Comparison of ENCODE assay signal across 28 cellular contexts in the genomic region with DNA sequence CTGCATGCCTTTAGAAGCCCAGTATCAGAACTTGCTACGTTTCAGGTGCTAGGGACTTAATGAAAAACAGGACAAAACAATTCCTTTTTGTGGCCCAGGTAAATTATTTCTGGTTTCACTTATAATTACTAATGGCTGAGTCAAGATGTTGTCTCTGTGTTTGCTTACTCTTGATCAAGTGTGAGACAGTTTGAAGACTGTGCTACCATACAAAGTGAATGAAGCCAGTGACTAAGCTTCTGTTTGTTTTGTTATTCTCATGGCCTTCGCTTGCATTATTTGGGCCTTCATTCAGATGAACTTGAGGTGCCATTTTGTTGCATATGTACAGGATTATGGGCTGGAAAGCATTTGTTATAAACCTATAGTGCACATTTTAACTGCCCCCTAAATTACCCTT. TPM values are rescaled to one million over a fixed set of nuclear protein-coding genes. Genes with fewer than 3 reads are reported as not detected.
DNase-seq lines count a peak whose midpoint lies in the region; ATAC-seq and TF ChIP-seq lines count a peak whose summit lies in the region.
"Had no signal": no experiment of that assay in that cellular context is flagged by ENCODE, and none has a peak within 500 bp of the region (broad histone marks: within the 10 kb centered on the region; RNA-seq: fewer than 3 reads in every experiment).

No MANE protein-coding gene starts in this region.

- no peak overlapping the region for H3K9ac ChIP-seq in H9 (ENCODE audit: extremely low read depth, insufficient read length, low read length)
- H3K9ac ChIP-seq: neural progenitor cell had no signal

- H4K5ac ChIP-seq in H9 (ENCODE audit: insufficient read length, low read depth, low read length), result no peak overlapping the region

- no peak overlapping the region for H3K4me2 ChIP-seq in H9 (ENCODE audit: insufficient read depth, insufficient read length, low read length)
- H3K4me2 ChIP-seq: neural progenitor cell, PC-9 had no signal

- no peak overlapping the region for H3T11ph ChIP-seq in H9 (ENCODE audit: low read length)

- no peak overlapping the region for H3K4ac ChIP-seq in H9 (ENCODE audit: low read depth, low read length)

- no CpG with 5 or more reads among the region's 2 CpGs for whole genome bisulfite sequencing in H9 (ENCODE audit: extremely low coverage, insufficient read length, low lambda C conversion rate)

- H2AFZ ChIP-seq in H9 (ENCODE audit: low read length), result no peak overlapping the region
- H2AFZ ChIP-seq: neural progenitor cell, PC-9 had no signal

- H2BK15ac ChIP-seq in H9 (ENCODE audit: low read depth, low read length), result no peak overlapping the region

- H2BK5ac ChIP-seq in H9 (ENCODE audit: insufficient read length, low read length), result no peak overlapping the region

- H2BK120ac ChIP-seq in H9 (ENCODE audit: low read depth, low read length, poor library complexity, severe bottlenecking), result no peak overlapping the region

- H3K27me3 ChIP-seq in CD4-positive, alpha-beta memory T cell (ENCODE audit: insufficient read depth, low read length), result no peaks in the 10 kb centered on the region
- no peaks in the 10 kb centered on the region for H3K27me3 ChIP-seq in H9 (ENCODE audit: insufficient read depth, low read length)
- H3K27me3 ChIP-seq: esophagus muscularis mucosa, neural progenitor cell, sigmoid colon, thyroid gland had no signal

- no peak overlapping the region for H3K23ac ChIP-seq in H9 (ENCODE audit: insufficient read length, low read depth, low read length)

- no peaks in the 10 kb centered on the region for H3K27me3 Mint-ChIP-seq in CD4-positive, alpha-beta memory T cell
- H3K27me3 Mint-ChIP-seq in H9 (ENCODE audit: low read depth), result no peaks in the 10 kb centered on the region
- no peaks in the 10 kb centered on the region for H3K27me3 Mint-ChIP-seq in activated T-helper 17 cell treated with anti-CD3 and anti-CD28 coated beads, Interleukin-2, amount 50 U/mL, for 72 hours
- H3K27me3 Mint-ChIP-seq: central memory CD8-positive, alpha-beta T cell; stimulated activated naive CD8-positive, alpha-beta T cell treated with anti-CD3 and anti-CD28 coated beads, Interleukin-15, amount 100 ng/mL, for 72 hours had no signal

- no peaks in the 10 kb centered on the region for H3K4me1 ChIP-seq in CD4-positive, alpha-beta memory T cell (ENCODE audit: insufficient read depth, low read length)
- peaks cover 4% of the 10 kb centered on the region; the same call in 1 of the 2 replicates for H3K4me1 ChIP-seq in H9 (ENCODE audit: insufficient read depth, low read length)
- H3K4me1 ChIP-seq: neural progenitor cell, sigmoid colon had no signal

- H3K9me3 Mint-ChIP-seq in CD4-positive, alpha-beta memory T cell, result no peaks in the 10 kb centered on the region
- no peaks in the 10 kb centered on the region for H3K9me3 Mint-ChIP-seq in H9
- no peaks in the 10 kb centered on the region for H3K9me3 Mint-ChIP-seq in activated T-helper 17 cell treated with anti-CD3 and anti-CD28 coated beads, Interleukin-2, amount 50 U/mL, for 72 hours
- H3K9me3 Mint-ChIP-seq in stimulated activated effector memory CD8-positive, alpha-beta T cell treated with anti-CD3 and anti-CD28 coated beads, Interleukin-12 subunit alpha, Interleukin-12 subunit beta, amount 100 ng/mL, for 72 hours, result no peaks in the 10 kb centered on the region
- H3K9me3 Mint-ChIP-seq: central memory CD8-positive, alpha-beta T cell; neural progenitor cell; stimulated activated naive CD8-positive, alpha-beta T cell treated with anti-CD3 and anti-CD28 coated beads, Interleukin-15, amount 100 ng/mL, for 72 hours had no signal

- no peaks in the 10 kb centered on the region for H3K79me1 ChIP-seq in H9 (ENCODE audit: insufficient read depth, low read depth, low read length, poor library complexity, severe bottlenecking)

- no peak overlapping the region for H3K56ac ChIP-seq in H9 (ENCODE audit: insufficient read length, low read depth, low read length)

- intact Hi-C loops in CD4-positive, alpha-beta memory T cell (cut with micrococcal nuclease), result no loop called here

- H3K14ac ChIP-seq in H9 (ENCODE audit: insufficient read depth, low read length), result no peak overlapping the region

- peak overlapping the region in 5 of 7 donors; percentile 5 to 42 (median 29) for H3K27ac Mint-ChIP-seq in CD4-positive, alpha-beta memory T cell
- peak overlapping the region; percentile 14 to 87 (median 57); a peak in 6 of 7 replicates for H3K27ac Mint-ChIP-seq in H9
- H3K27ac Mint-ChIP-seq in activated T-helper 17 cell treated with anti-CD3 and anti-CD28 coated beads, Interleukin-2, amount 50 U/mL, for 72 hours, result peak overlapping the region; percentile 56
- H3K27ac Mint-ChIP-seq in stimulated activated effector memory CD8-positive, alpha-beta T cell treated with anti-CD3 and anti-CD28 coated beads, Interleukin-12 subunit alpha, Interleukin-12 subunit beta, amount 100 ng/mL, for 72 hours, result no peak overlapping the region
- H3K27ac Mint-ChIP-seq: neural progenitor cell; stimulated activated naive CD8-positive, alpha-beta T cell treated with anti-CD3 and anti-CD28 coated beads, Interleukin-15, amount 100 ng/mL, for 72 hours had no signal

- H3K79me2 ChIP-seq in H9 (ENCODE audit: insufficient read depth, low read length), result no peaks in the 10 kb centered on the region

- no peak overlapping the region for H4K91ac ChIP-seq in H9 (ENCODE audit: insufficient read length, low read depth, low read length)

- H4K20me1 ChIP-seq in H9 (ENCODE audit: control insufficient read depth, insufficient read depth, insufficient read length), result no peaks in the 10 kb centered on the region

- no peak overlapping the region for H3K4me3 Mint-ChIP-seq in CD4-positive, alpha-beta memory T cell
- no peak overlapping the region for H3K4me3 Mint-ChIP-seq in H9
- no peak overlapping the region for H3K4me3 Mint-ChIP-seq in activated T-helper 17 cell treated with anti-CD3 and anti-CD28 coated beads, Interleukin-2, amount 50 U/mL, for 72 hours
- H3K4me3 Mint-ChIP-seq in stimulated activated effector memory CD8-positive, alpha-beta T cell treated with anti-CD3 and anti-CD28 coated beads, Interleukin-12 subunit alpha, Interleukin-12 subunit beta, amount 100 ng/mL, for 72 hours, result no peak overlapping the region
- H3K4me3 Mint-ChIP-seq: central memory CD8-positive, alpha-beta T cell; neural progenitor cell; stimulated activated naive CD8-positive, alpha-beta T cell treated with anti-CD3 and anti-CD28 coated beads, Interleukin-15, amount 100 ng/mL, for 72 hours had no signal

- no peak overlapping the region for H3K27ac ChIP-seq in CD4-positive, alpha-beta memory T cell (ENCODE audit: low read depth, low read length)
- no peak overlapping the region for H3K27ac ChIP-seq in H9 (ENCODE audit: insufficient read length, low read depth, low read length)
- H3K27ac ChIP-seq: esophagus muscularis mucosa, neural progenitor cell, PC-9, sigmoid colon, thyroid gland had no signal

- H2BK12ac ChIP-seq in H9 (ENCODE audit: insufficient read length, low read depth, low read length), result no peak overlapping the region

- H3K9me3 ChIP-seq in CD4-positive, alpha-beta memory T cell (ENCODE audit: control insufficient read depth in 1 of 2, low read length in 2 of 2), result no peaks in the 10 kb centered on the region
- H3K9me3 ChIP-seq in H9 (ENCODE audit: control insufficient read depth, low read depth, low read length), result no peaks in the 10 kb centered on the region
- H3K9me3 ChIP-seq: esophagus muscularis mucosa, sigmoid colon, thyroid gland had no signal

- no peak overlapping the region for H3K18ac ChIP-seq in H9 (ENCODE audit: insufficient read length, low read depth, low read length)

- peaks cover 12 to 60% of the 10 kb centered on the region in 2 donors for H3K36me3 Mint-ChIP-seq in CD4-positive, alpha-beta memory T cell
- peaks cover 5 to 28% (median 18%) of the 10 kb centered on the region in 3 experiments; a peak in 5 of 7 replicates for H3K36me3 Mint-ChIP-seq in H9 (ENCODE audit: insufficient read depth in 1 of 3, low read depth in 3 of 3)
- peaks cover 95% of the 10 kb centered on the region for H3K36me3 Mint-ChIP-seq in activated T-helper 17 cell treated with anti-CD3 and anti-CD28 coated beads, Interleukin-2, amount 50 U/mL, for 72 hours (ENCODE audit: low read depth)
- H3K36me3 Mint-ChIP-seq in stimulated activated effector memory CD8-positive, alpha-beta T cell treated with anti-CD3 and anti-CD28 coated beads, Interleukin-12 subunit alpha, Interleukin-12 subunit beta, amount 100 ng/mL, for 72 hours, result peaks cover 99% of the 10 kb centered on the region

- no peak overlapping the region for H3K4me3 ChIP-seq in CD4-positive, alpha-beta memory T cell (ENCODE audit: low read length in 2 of 2)
- H3K4me3 ChIP-seq: esophagus muscularis mucosa, lung, neural progenitor cell, PC-9, sigmoid colon, thyroid gland had no signal

- DNase-seq in CD4-positive, alpha-beta memory T cell, result no peak
- DNase-seq in H9 (no peak), iris pigment epithelial cell (ENCODE audit: low read depth) (peak; percentile 17), NCI-H2029 treated with DMSO at 0.1 percent for 48 hours (lab: John Stamatoyannopoulos, UW) (no peak)
- DNase-seq in stimulated activated effector memory CD8-positive, alpha-beta T cell treated with anti-CD3 and anti-CD28 coated beads, Interleukin-12 subunit alpha, Interleukin-12 subunit beta, amount 100 ng/mL, for 72 hours (ENCODE audit: low spot score in 2 of 2), result no peak
- DNase-seq: activated CD8-positive, alpha-beta memory T cell treated with anti-CD3 and anti-CD28 coated beads for 24 hours; activated naive CD4-positive, alpha-beta T cell; activated T-cell treated with anti-CD3 and anti-CD28 coated beads, Interleukin-2, amount 50 U/mL, for 1 hour; amygdala; C1 segment of cervical spinal cord; EL; islet precursor cell; MM.1S; NCI-H1436; NCI-H524; PC-9; posterior cingulate gyrus; SIG-M5; sigmoid colon; stimulated activated CD4-positive, alpha-beta T cell treated with anti-CD3 and anti-CD28 coated beads, Interleukin-15, amount 100 ng/mL, for 24 hours; stimulated activated naive CD8-positive, alpha-beta T cell treated with anti-CD3 and anti-CD28 coated beads, Interleukin-15, amount 100 ng/mL, for 72 hours; thyroid gland had no signal

- CTCF ChIA-PET in CD4-positive, alpha-beta memory T cell (lab: Charles Lee; ENCODE audit: partially characterized antibody), result interaction anchor here (0.6 to 1.1 kb wide), 2 partner anchors 148 to 403 kb away, joined by 3 read pairs; no protein-coding TSS in a partner anchor

- no peak overlapping the region for H4K8ac ChIP-seq in H9 (replicated peaks; ENCODE audit: insufficient read length, low read depth, low read length)

- POLR2A ChIA-PET in CD4-positive, alpha-beta memory T cell (lab: Charles Lee; ENCODE audit: partially characterized antibody), result no interaction called here

- no peak overlapping the region for H2AK5ac ChIP-seq in H9 (ENCODE audit: insufficient read length, low read length)

- H3K36me3 ChIP-seq in CD4-positive, alpha-beta memory T cell (ENCODE audit: insufficient read depth, low read length), result peaks cover 37% of the 10 kb centered on the region
- H3K36me3 ChIP-seq: neural progenitor cell had no signal

- peaks cover 0 to 7% (median 4%) of the 10 kb centered on the region in 4 donors for H3K4me1 Mint-ChIP-seq in CD4-positive, alpha-beta memory T cell
- H3K4me1 Mint-ChIP-seq in H9, result peaks cover 20 to 22% of the 10 kb centered on the region in 2 experiments
- no peaks in the 10 kb centered on the region for H3K4me1 Mint-ChIP-seq in activated T-helper 17 cell treated with anti-CD3 and anti-CD28 coated beads, Interleukin-2, amount 50 U/mL, for 72 hours
- no peaks in the 10 kb centered on the region for H3K4me1 Mint-ChIP-seq in stimulated activated effector memory CD8-positive, alpha-beta T cell treated with anti-CD3 and anti-CD28 coated beads, Interleukin-12 subunit alpha, Interleukin-12 subunit beta, amount 100 ng/mL, for 72 hours
- H3K4me1 Mint-ChIP-seq: central memory CD8-positive, alpha-beta T cell; stimulated activated naive CD8-positive, alpha-beta T cell treated with anti-CD3 and anti-CD28 coated beads, Interleukin-15, amount 100 ng/mL, for 72 hours had no signal

- TF ChIP-seq CTCF in H9 (conservative IDR thresholded peaks at IDR 0.05), result no peak

- no peak for ATAC-seq in activated T-helper 17 cell treated with anti-CD3 and anti-CD28 coated beads, Interleukin-2, amount 50 U/mL, for 72 hours (replicated peaks)
- ATAC-seq in GM18511 (IDR thresholded peaks at IDR 0.05; ENCODE audit: unreplicated experiment), result no peak
- no peak for ATAC-seq in stimulated activated effector memory CD8-positive, alpha-beta T cell treated with anti-CD3 and anti-CD28 coated beads, Interleukin-12 subunit alpha, Interleukin-12 subunit beta, amount 100 ng/mL, for 72 hours
- ATAC-seq: stimulated activated naive CD8-positive, alpha-beta T cell treated with anti-CD3 and anti-CD28 coated beads, Interleukin-15, amount 100 ng/mL, for 72 hours had no signal

- H3K23me2 ChIP-seq in H9 (ENCODE audit: insufficient read length, low read depth, low read length, poor library complexity, severe bottlenecking), result no peaks in the 10 kb centered on the region

- no peak overlapping the region for H2BK20ac ChIP-seq in H9 (ENCODE audit: low read depth, low read length, poor library complexity, severe bottlenecking)

RNA-seq across cellular contexts. Expression of gene SMNDC1, which starts 17.9 kb away (rescaled TPM):
- total RNA-seq in CD4-positive, alpha-beta memory T cell, result 10 to 100 TPM; 39.0 to 39.3 TPM
- polyA plus RNA-seq in CD4-positive, alpha-beta memory T cell, result 10 to 100 TPM; 11.3 to 22.6 TPM
- 55.7 and 57.7 TPM in 2 replicates for total RNA-seq in H9 (2021)
- 10 to 100 TPM; 35.8 to 40.1 TPM for total RNA-seq in activated T-helper 17 cell treated with anti-CD3 and anti-CD28 coated beads, Interleukin-2, amount 50 U/mL, for 72 hours
